In the genomic region with DNA sequence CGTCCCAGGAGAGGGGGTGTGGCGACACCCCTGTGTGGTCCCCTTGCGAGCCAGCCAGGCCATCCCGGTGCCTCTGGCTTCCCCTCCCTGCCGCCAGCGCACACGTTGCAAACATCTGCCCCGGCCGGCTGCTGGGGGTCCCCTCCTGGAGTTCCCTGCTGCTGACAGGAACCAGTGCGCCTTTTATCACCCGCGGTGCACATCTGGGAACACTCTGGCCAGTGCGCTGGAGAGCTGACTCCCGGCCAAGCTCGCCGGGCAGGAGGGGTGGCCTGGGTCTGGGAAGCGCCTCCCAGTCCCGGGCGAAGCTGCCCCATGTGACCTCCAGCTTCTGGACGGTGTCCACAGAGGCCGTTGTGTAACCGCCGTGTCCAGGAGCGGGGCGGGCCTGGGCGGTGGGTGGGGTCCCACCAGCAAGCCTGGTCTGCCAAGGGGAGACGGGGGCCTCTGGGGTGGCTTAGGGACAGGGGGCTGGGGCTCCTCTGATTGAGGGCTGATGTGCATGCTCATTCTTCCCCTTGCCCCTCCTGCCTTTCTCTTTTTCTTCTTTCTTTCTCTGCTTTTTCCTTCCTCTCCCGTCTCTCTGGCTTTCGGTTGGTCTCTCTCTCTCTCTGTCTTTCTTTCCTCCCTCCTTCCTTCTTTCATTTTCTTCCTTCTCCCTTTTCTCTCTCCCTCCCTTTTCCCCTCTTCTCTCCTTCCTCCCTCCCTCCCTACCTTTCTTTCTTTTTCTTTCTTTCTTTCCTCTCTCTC, we compare ENCODE assay signal across 9 cellular contexts. TPM values are rescaled to one million over a fixed set of nuclear protein-coding genes. Genes with fewer than 3 reads are reported as not detected.
A peak's percentile ranks its signal among the peaks of the same experiment; 100 is the strongest.
DNase-seq lines count a peak whose midpoint lies in the region; ATAC-seq, FAIRE-seq and TF ChIP-seq lines count a peak whose summit lies in the region.
"Had no signal": no experiment of that assay in that cellular context is flagged by ENCODE, and none has a peak within 500 bp of the region (broad histone marks: within the 10 kb centered on the region; RNA-seq: fewer than 3 reads in every experiment).

No MANE protein-coding gene starts in this region.

- H3K9me3 Mint-ChIP-seq in osteocyte (ENCODE audit: unreplicated experiment) = no peaks in the 10 kb centered on the region

- 24% methylated on average over 3 of the region's 29 CpGs for WGBS in SK-N-SH (ENCODE audit: low lambda C conversion rate)

- no peak overlapping the region for H3K27ac Mint-ChIP-seq in osteocyte (ENCODE audit: unreplicated experiment)

- H3K9me2 ChIP-seq in SK-N-SH = no peaks in the 10 kb centered on the region

- no peaks in the 10 kb centered on the region for H3K36me3 Mint-ChIP-seq in osteocyte (ENCODE audit: unreplicated experiment)

- no peaks in the 10 kb centered on the region for H3K79me2 ChIP-seq in SK-N-SH (ENCODE audit: insufficient read depth)

- CTCF ChIA-PET in SK-N-SH (lab: Yijun Ruan, JAX) = interaction anchor here (1.8 to 3.2 kb wide), 2 partner anchors 23 to 35 kb away, joined by 12 to 13 read pairs; no protein-coding TSS in a partner anchor

- TF ChIP-seq CTCF in SK-N-SH (IDR thresholded peaks at IDR 0.05) = no peak
- TF ChIP-seq CTCF in osteocyte (IDR thresholded peaks at IDR 0.05) = no peak

- FAIRE-seq in frontal cortex (lab: Jason Lieb, UNC) = no peak

- no peak overlapping the region for H3K4me3 Mint-ChIP-seq in osteocyte (ENCODE audit: unreplicated experiment)

- peak overlapping the region in 9 of 11 experiments; percentile 10 to 65 (median 46); a peak in 14 of 22 replicates for H3K9ac ChIP-seq in BLaER1 treated with 17β-estradiol and CSF1 and Interleukin-3, amounts not matched to agents 10 nM and 100 nM
- 0 out of 2 replicates have a peak overlapping the region, but pooled peaks have one; percentile 15 for H3K9ac ChIP-seq in SK-N-SH

- peak overlapping the region in 8 of 10 experiments; percentile 15 to 59 (median 42); a peak in 13 of 20 replicates for H3K4me3 ChIP-seq in BLaER1 treated with 17β-estradiol and CSF1 and Interleukin-3, amounts not matched to agents 10 nM and 100 nM
- peak overlapping the region; percentile 29 to 45 for H3K4me3 ChIP-seq in SK-N-SH (ENCODE audit: low read depth in 2 of 2, low read length in 1 of 2)

- H3K4me2 ChIP-seq in BLaER1 treated with 17β-estradiol and CSF1 and Interleukin-3, amounts not matched to agents 10 nM and 100 nM = peak overlapping the region; percentile 76 to 99 (median 91)
- peak overlapping the region; percentile 59 for H3K4me2 ChIP-seq in SK-N-SH

- H3K27me3 ChIP-seq in BLaER1 treated with 17β-estradiol and CSF1 and Interleukin-3, amounts not matched to agents 10 nM and 100 nM = peaks cover 0 to 23% (median 12%) of the 10 kb centered on the region in 11 experiments; a peak in 18 of 22 replicates
- H3K27me3 ChIP-seq in SK-N-SH (ENCODE audit: insufficient read depth) = no peaks in the 10 kb centered on the region

- POLR2A ChIA-PET in SK-N-SH (lab: Yijun Ruan, JAX) = interaction anchor here (0.7 to 0.9 kb wide), 2 partner anchors 15 to 32 kb away, joined by 3 read pairs; no protein-coding TSS in a partner anchor

- no peaks in the 10 kb centered on the region for H3K36me3 ChIP-seq in BLaER1 treated with 17β-estradiol and CSF1 and Interleukin-3, amounts not matched to agents 10 nM and 100 nM
- no peaks in the 10 kb centered on the region for H3K36me3 ChIP-seq in SK-N-SH (replicated peaks in 1 of 2; ENCODE audit: control insufficient read depth in 1 of 2, insufficient read depth in 2 of 2, low read length in 1 of 2)

- H3K27ac ChIP-seq in BLaER1 treated with 17β-estradiol and CSF1 and Interleukin-3, amounts not matched to agents 10 nM and 100 nM = peak overlapping the region in 5 of 11 experiments; percentile 9 to 81 (median 73); a peak in 9 of 22 replicates
- peak overlapping the region; percentile 20 to 86; a peak in 3 of 4 replicates for H3K27ac ChIP-seq in SK-N-SH (ENCODE audit: low read depth in 2 of 2, low read length in 1 of 2)

- peaks cover 38 to 67% (median 52%) of the 10 kb centered on the region in 10 experiments for H3K4me1 ChIP-seq in BLaER1 treated with 17β-estradiol and CSF1 and Interleukin-3, amounts not matched to agents 10 nM and 100 nM
- H3K4me1 ChIP-seq in SK-N-SH (ENCODE audit: control insufficient read depth in 1 of 2, insufficient read depth in 2 of 2, low read depth in 1 of 2, low read length in 1 of 2) = peaks cover 0 to 25% of the 10 kb centered on the region in 2 experiments; a peak in 3 of 4 replicates

- no peaks in the 10 kb centered on the region for H3K9me3 ChIP-seq in BLaER1 treated with 17β-estradiol and CSF1 and Interleukin-3, amounts not matched to agents 10 nM and 100 nM (replicated peaks in 1 of 11)
- no peaks in the 10 kb centered on the region for H3K9me3 ChIP-seq in SK-N-SH

- DNase-seq in SK-N-SH (peak; percentile 96), frontal cortex (ENCODE audit: low spot score in 2 of 2) (peak; percentile 79 to 89), osteocyte (ENCODE audit: extremely low spot score, unreplicated experiment) (peak; percentile 92), SIG-M5 treated with dmso at 0.1 percent for 504 hours (lab: John Stamatoyannopoulos, UW; ENCODE audit: unreplicated experiment) (no peak), NCI-H510A treated with DMSO at 0.1 percent for 48 hours (lab: John Stamatoyannopoulos, UW) (no peak), SIG-M5 (lab: John Stamatoyannopoulos, UW) (no peak)
- DNase-seq: activated CD4-positive, alpha-beta T cell treated with anti-CD3 and anti-CD28 coated beads, Interleukin-2, amount 50 U/mL, for 48 hours had no signal

- TF ChIP-seq RAD21 in SK-N-SH (IDR thresholded peaks at IDR 0.05; ENCODE audit: low read length) = no peak

- no peaks in the 10 kb centered on the region for H3F3A ChIP-seq in SK-N-SH (replicated peaks; ENCODE audit: insufficient read depth)

- peaks cover 27% of the 10 kb centered on the region for H3K4me1 Mint-ChIP-seq in osteocyte (ENCODE audit: unreplicated experiment)

- TF ChIP-seq EP300 in SK-N-SH (IDR thresholded peaks at IDR 0.05; ENCODE audit: borderline replicate concordance in 1 of 2, low read depth in 1 of 2, low read length in 1 of 2) = peak in 1 of 2 experiments; percentile 91; a peak in 2 of 4 replicates

- ATAC-seq in HG02571 (IDR thresholded peaks at IDR 0.05; ENCODE audit: unreplicated experiment) = no peak

- no peaks in the 10 kb centered on the region; a peak in 1 of 22 replicates for H4K20me1 ChIP-seq in BLaER1 treated with 17β-estradiol and CSF1 and Interleukin-3, amounts not matched to agents 10 nM and 100 nM
- no peaks in the 10 kb centered on the region for H4K20me1 ChIP-seq in SK-N-SH (ENCODE audit: insufficient read depth)

- H3K27me3 Mint-ChIP-seq in osteocyte (ENCODE audit: unreplicated experiment) = no peaks in the 10 kb centered on the region

- peak overlapping the region; percentile 90 for H2AFZ ChIP-seq in SK-N-SH (ENCODE audit: low read depth)

TF ChIP-seq in SK-N-SH, 30 proteins besides CTCF, POLR2A, EP300 and RAD21 (continues in another document):
- TF ChIP-seq GATA2 (CRISPR knock-in tag; IDR thresholded peaks at IDR 0.05) (peak; percentile 78), CHD2 (IDR thresholded peaks at IDR 0.05; ENCODE audit: low read length, partially characterized antibody) (peak; percentile 92), RXRA (IDR thresholded peaks at IDR 0.05; ENCODE audit: borderline replicate concordance, low read depth) (no peak), FOSL2 (IDR thresholded peaks at IDR 0.05; ENCODE audit: borderline replicate concordance, low read depth) (no peak), NFIC (IDR thresholded peaks at IDR 0.05; ENCODE audit: borderline replicate concordance) (peak; percentile 61; the same call in 1 of the 2 replicates), SMC3 (IDR thresholded peaks at IDR 0.05; ENCODE audit: low read depth, low read length) (no peak), YY1 (IDR thresholded peaks at IDR 0.05; ENCODE audit: low read depth) (no peak), ELF1 (IDR thresholded peaks at IDR 0.05) (no peak), TAF1 (IDR thresholded peaks at IDR 0.05; ENCODE audit: borderline replicate concordance, low read depth, low read length) (no peak)
- TF ChIP-seq, protein P1, sequence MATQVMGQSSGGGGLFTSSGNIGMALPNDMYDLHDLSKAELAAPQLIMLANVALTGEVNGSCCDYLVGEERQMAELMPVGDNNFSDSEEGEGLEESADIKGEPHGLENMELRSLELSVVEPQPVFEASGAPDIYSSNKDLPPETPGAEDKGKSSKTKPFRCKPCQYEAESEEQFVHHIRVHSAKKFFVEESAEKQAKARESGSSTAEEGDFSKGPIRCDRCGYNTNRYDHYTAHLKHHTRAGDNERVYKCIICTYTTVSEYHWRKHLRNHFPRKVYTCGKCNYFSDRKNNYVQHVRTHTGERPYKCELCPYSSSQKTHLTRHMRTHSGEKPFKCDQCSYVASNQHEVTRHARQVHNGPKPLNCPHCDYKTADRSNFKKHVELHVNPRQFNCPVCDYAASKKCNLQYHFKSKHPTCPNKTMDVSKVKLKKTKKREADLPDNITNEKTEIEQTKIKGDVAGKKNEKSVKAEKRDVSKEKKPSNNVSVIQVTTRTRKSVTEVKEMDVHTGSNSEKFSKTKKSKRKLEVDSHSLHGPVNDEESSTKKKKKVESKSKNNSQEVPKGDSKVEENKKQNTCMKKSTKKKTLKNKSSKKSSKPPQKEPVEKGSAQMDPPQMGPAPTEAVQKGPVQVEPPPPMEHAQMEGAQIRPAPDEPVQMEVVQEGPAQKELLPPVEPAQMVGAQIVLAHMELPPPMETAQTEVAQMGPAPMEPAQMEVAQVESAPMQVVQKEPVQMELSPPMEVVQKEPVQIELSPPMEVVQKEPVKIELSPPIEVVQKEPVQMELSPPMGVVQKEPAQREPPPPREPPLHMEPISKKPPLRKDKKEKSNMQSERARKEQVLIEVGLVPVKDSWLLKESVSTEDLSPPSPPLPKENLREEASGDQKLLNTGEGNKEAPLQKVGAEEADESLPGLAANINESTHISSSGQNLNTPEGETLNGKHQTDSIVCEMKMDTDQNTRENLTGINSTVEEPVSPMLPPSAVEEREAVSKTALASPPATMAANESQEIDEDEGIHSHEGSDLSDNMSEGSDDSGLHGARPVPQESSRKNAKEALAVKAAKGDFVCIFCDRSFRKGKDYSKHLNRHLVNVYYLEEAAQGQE (IDR thresholded peaks at IDR 0.05; ENCODE audit: low read depth, low read length) = no peak
- TF ChIP-seq, protein P2, sequence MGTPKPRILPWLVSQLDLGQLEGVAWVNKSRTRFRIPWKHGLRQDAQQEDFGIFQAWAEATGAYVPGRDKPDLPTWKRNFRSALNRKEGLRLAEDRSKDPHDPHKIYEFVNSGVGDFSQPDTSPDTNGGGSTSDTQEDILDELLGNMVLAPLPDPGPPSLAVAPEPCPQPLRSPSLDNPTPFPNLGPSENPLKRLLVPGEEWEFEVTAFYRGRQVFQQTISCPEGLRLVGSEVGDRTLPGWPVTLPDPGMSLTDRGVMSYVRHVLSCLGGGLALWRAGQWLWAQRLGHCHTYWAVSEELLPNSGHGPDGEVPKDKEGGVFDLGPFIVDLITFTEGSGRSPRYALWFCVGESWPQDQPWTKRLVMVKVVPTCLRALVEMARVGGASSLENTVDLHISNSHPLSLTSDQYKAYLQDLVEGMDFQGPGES (IDR thresholded peaks at IDR 0.05; ENCODE audit: low read depth, low read length) = no peak

RNA-seq across cellular contexts. Expression of a gene that starts 25.2 kb away (rescaled TPM):
- polyA plus RNA-seq in SK-N-SH (2012; rRNA removed) = 0.15 and 0.24 TPM in 2 replicates
- 0.17 and 0.23 TPM in 2 replicates for polyA plus RNA-seq in SK-N-SH (2012; cell fraction: cytosol; rRNA removed)
- 0.39 and 0.51 TPM in 2 replicates for polyA plus RNA-seq in SK-N-SH (2012; cell fraction: nucleus; rRNA removed)
- total RNA-seq in frontal cortex (0.41 TPM), osteocyte (not detected in 2 replicates)

Comparison
In these comparisons a context has a peak if more than half of its experiments do, and no peak if none do; other contexts are left out.
1. DNase-seq: peak in SK-N-SH (single experiment), frontal cortex (2 of 2) and osteocyte (single experiment); none in SIG-M5 treated with dmso at 0.1 percent for 504 hours (single experiment), NCI-H510A treated with DMSO at 0.1 percent for 48 hours (single experiment) and SIG-M5 (single experiment).